In genomic region chr14:100305446-100306255, GRCh38 we compare ENCODE assay signal across 8 cellular contexts. TPM values are rescaled to one million over a fixed set of nuclear protein-coding genes. Genes with fewer than 3 reads are reported as not detected.
DNase-seq lines count a peak whose midpoint lies in the region; ATAC-seq and TF ChIP-seq lines count a peak whose summit lies in the region.

No MANE protein-coding gene starts in this region.

- ATAC-seq in HG02970 (IDR thresholded peaks at IDR 0.05; ENCODE audit: low FRiP score, unreplicated experiment) (peak; percentile 4), GM21619 (IDR thresholded peaks at IDR 0.05; ENCODE audit: unreplicated experiment) (no peak), HG03469 (IDR thresholded peaks at IDR 0.05; ENCODE audit: unreplicated experiment) (no peak)

- TF ChIP-seq POLR2A in testis (IDR thresholded peaks at IDR 0.05): no peak

- peaks cover 19% of the 10 kb centered on the region for H3K4me1 ChIP-seq in effector memory CD4-positive, alpha-beta T cell (ENCODE audit: control insufficient read depth, insufficient read depth, low read length, poor library complexity, severe bottlenecking)
- H3K4me1 ChIP-seq in muscle layer of duodenum (ENCODE audit: control insufficient read depth in 1 of 2, insufficient read depth in 2 of 2, low read length in 2 of 2): peaks cover 8 to 17% of the 10 kb centered on the region in 2 donors
- peaks cover 25% of the 10 kb centered on the region for H3K4me1 ChIP-seq in testis

- H3K4me3 Mint-ChIP-seq in Calu3 (ENCODE audit: low read depth, unreplicated experiment): peak overlapping the region; percentile 80
- H3K4me3 Mint-ChIP-seq in activated CD4-positive, alpha-beta T cell treated with anti-CD3 and anti-CD28 coated beads, Interleukin-2, amount 10 ng/mL, durations not matched to agents 24 days and 14 days: peak overlapping the region; percentile 83

- no peaks in the 10 kb centered on the region for H3K27me3 ChIP-seq in effector memory CD4-positive, alpha-beta T cell (replicated peaks; ENCODE audit: control insufficient read depth, insufficient read depth, low read length, poor library complexity, severe bottlenecking)
- H3K27me3 ChIP-seq in muscle layer of duodenum (ENCODE audit: low read depth, low read length) (no peaks in the 10 kb centered on the region), testis (no peaks in the 10 kb centered on the region)

- no peaks in the 10 kb centered on the region for H3K9me3 Mint-ChIP-seq in Calu3 (ENCODE audit: low read depth, unreplicated experiment)
- H3K9me3 Mint-ChIP-seq in activated CD4-positive, alpha-beta T cell treated with anti-CD3 and anti-CD28 coated beads, Interleukin-2, amount 10 ng/mL, durations not matched to agents 24 days and 14 days: no peaks in the 10 kb centered on the region

- peaks cover 32% of the 10 kb centered on the region for H3K4me1 Mint-ChIP-seq in Calu3 (ENCODE audit: low read depth, unreplicated experiment)
- H3K4me1 Mint-ChIP-seq in activated CD4-positive, alpha-beta T cell treated with anti-CD3 and anti-CD28 coated beads, Interleukin-2, amount 10 ng/mL, durations not matched to agents 24 days and 14 days: peaks cover 13% of the 10 kb centered on the region

- H3K27ac Mint-ChIP-seq in Calu3 (ENCODE audit: unreplicated experiment): peak overlapping the region; percentile 68
- H3K27ac Mint-ChIP-seq in activated CD4-positive, alpha-beta T cell treated with anti-CD3 and anti-CD28 coated beads, Interleukin-2, amount 10 ng/mL, durations not matched to agents 24 days and 14 days: peak overlapping the region; percentile 25

- H3K4me3 ChIP-seq in effector memory CD4-positive, alpha-beta T cell (ENCODE audit: insufficient read depth, low read depth, low read length, poor library complexity, severe bottlenecking): peak overlapping the region; percentile 82
- H3K4me3 ChIP-seq in muscle layer of duodenum (ENCODE audit: low read depth in 1 of 2, low read length in 2 of 2): peak overlapping the region; percentile 52 to 88
- peak overlapping the region; percentile 84 for H3K4me3 ChIP-seq in testis

- BruUV-seq in Calu3 (replicated peaks; lab: Mats Ljungman, UMichigan): no TSS peak

- 1% methylated on average over 74 of the region's 80 CpGs; no CpG with 5 or more reads in 1 of the 2 donors for WGBS in testis, 2 donors

- no peaks in the 10 kb centered on the region for H3K36me3 ChIP-seq in effector memory CD4-positive, alpha-beta T cell (ENCODE audit: control insufficient read depth, insufficient read depth, low read length)
- no peaks in the 10 kb centered on the region for H3K36me3 ChIP-seq in muscle layer of duodenum (ENCODE audit: control insufficient read depth in 1 of 2, insufficient read depth in 2 of 2, low read length in 2 of 2)
- H3K36me3 ChIP-seq in testis (ENCODE audit: low read depth, missing control alignments): no peaks in the 10 kb centered on the region

- H3K9me3 ChIP-seq in effector memory CD4-positive, alpha-beta T cell (ENCODE audit: control insufficient read depth, low read length): no peaks in the 10 kb centered on the region
- H3K9me3 ChIP-seq in muscle layer of duodenum (ENCODE audit: control insufficient read depth in 1 of 2, low read length in 2 of 2) (no peaks in the 10 kb centered on the region), testis (no peaks in the 10 kb centered on the region)

- H3K27ac ChIP-seq in effector memory CD4-positive, alpha-beta T cell (ENCODE audit: insufficient read depth, low read length, poor library complexity, severe bottlenecking): peak overlapping the region; percentile 53
- H3K27ac ChIP-seq in muscle layer of duodenum (ENCODE audit: low read length) (no peak overlapping the region), testis (peak overlapping the region; percentile 67 to 90)

- DNase-seq in Calu3 (peak; percentile 28), testis (no peak)
- DNase-seq in activated CD4-positive, alpha-beta T cell treated with anti-CD3 and anti-CD28 coated beads, Interleukin-2, amount 10 ng/mL, durations not matched to agents 24 days and 14 days: peak; percentile 84
- DNase-seq in effector memory CD4-positive, alpha-beta T cell: peak; percentile 11 to 49 (median 42)

- intact Hi-C loops in Calu3 (cut with micrococcal nuclease; ENCODE audit: unreplicated experiment): loop anchor here (10.0 kb wide), 1 partner anchor 69 kb away; the partner anchor contains the start of gene WDR25
- intact Hi-C loops in activated CD4-positive, alpha-beta T cell treated with anti-CD3 and anti-CD28 coated beads, Interleukin-2, amount 10 ng/mL, durations not matched to agents 24 days and 14 days (cut with micrococcal nuclease): loop anchor here (1.0 kb wide), 2 partner anchors 20 to 70 kb away; a partner anchor contains a TSS
- intact Hi-C loops in testis (cut with DNase I; ENCODE audit: low total_unique reads): loop anchor here (10.0 kb wide), 1 partner anchor 69 kb away; the partner anchor contains the start of gene WDR25

- CTCF ChIA-PET in Calu3 (lab: Charles Lee): no interaction called here

- peaks cover 38% of the 10 kb centered on the region for H3K36me3 Mint-ChIP-seq in Calu3 (ENCODE audit: insufficient read depth, unreplicated experiment)
- H3K36me3 Mint-ChIP-seq in activated CD4-positive, alpha-beta T cell treated with anti-CD3 and anti-CD28 coated beads, Interleukin-2, amount 10 ng/mL, durations not matched to agents 24 days and 14 days (ENCODE audit: low read depth): no peaks in the 10 kb centered on the region

- TF ChIP-seq CTCF in Calu3 (IDR thresholded peaks at IDR 0.05; ENCODE audit: unreplicated experiment): no peak
- TF ChIP-seq CTCF in testis (IDR thresholded peaks at IDR 0.05): no peak

- H3K27me3 Mint-ChIP-seq in Calu3 (ENCODE audit: unreplicated experiment): no peaks in the 10 kb centered on the region
- H3K27me3 Mint-ChIP-seq in activated CD4-positive, alpha-beta T cell treated with anti-CD3 and anti-CD28 coated beads, Interleukin-2, amount 10 ng/mL, durations not matched to agents 24 days and 14 days: peaks cover 22% of the 10 kb centered on the region

RNA-seq across cellular contexts. Expression of gene SLC25A29, which starts 0.6 kb away (rescaled TPM):
- 68.4 and 80.1 TPM in 2 replicates for total RNA-seq in Calu3 (2022)
- 16.4 and 17.0 TPM in 2 replicates for total RNA-seq in activated CD4-positive, alpha-beta T cell treated with anti-CD3 and anti-CD28 coated beads, Interleukin-2, amount 10 ng/mL, durations not matched to agents 24 days and 14 days
- 100 to 1,000 TPM; 185 to 322 TPM for total RNA-seq in testis
- polyA plus RNA-seq in testis (ENCODE audit: insufficient read depth, low read depth, low replicate concordance): 72.3 TPM

RNA-seq across cellular contexts. Expression of gene SLC25A47, which starts 17.5 kb away (rescaled TPM):
- total RNA-seq in Calu3 (2022) (not detected in 2 replicates), testis (under 1 TPM; 0.37 to 0.87 TPM)
- total RNA-seq in activated CD4-positive, alpha-beta T cell treated with anti-CD3 and anti-CD28 coated beads, Interleukin-2, amount 10 ng/mL, durations not matched to agents 24 days and 14 days: not detected in 2 replicates
- 0.78 TPM for polyA plus RNA-seq in testis (ENCODE audit: insufficient read depth, low read depth, low replicate concordance)
